ENCODE assay signal across 10 cellular contexts in the genomic region with DNA sequence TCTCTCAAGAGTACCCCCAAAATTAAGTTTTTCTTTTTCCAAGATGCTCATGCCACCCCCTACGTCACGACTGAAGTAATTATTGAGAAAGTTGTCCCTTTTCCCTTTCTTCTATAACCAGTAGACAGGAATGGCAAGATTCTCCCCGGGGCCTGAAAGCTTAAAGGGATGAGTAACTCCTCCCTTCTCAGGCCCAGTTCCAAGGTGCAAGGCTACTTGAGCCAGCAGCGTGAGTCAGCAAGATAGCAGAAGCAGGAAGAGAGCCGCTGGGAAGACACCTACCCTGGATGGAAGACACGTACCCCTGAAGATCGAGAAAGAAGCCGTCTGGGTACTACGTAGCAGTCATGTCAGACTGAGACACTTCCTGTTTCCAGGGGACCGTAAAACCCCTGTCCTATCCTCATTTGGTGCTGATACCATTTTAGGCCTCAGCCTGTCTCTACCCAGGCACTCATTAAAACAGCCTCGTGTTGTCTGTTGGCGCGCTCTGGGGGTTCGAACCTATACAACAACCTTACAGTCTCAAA.
A peak's percentile ranks its signal among the peaks of the same experiment; 100 is the strongest.
DNase-seq lines count a peak whose midpoint lies in the region; FAIRE-seq and TF ChIP-seq lines count a peak whose summit lies in the region.
"Had no signal": no experiment of that assay in that cellular context is flagged by ENCODE, and none has a peak within 500 bp of the region (broad histone marks: within the 10 kb centered on the region; RNA-seq: fewer than 3 reads in every experiment).

No MANE protein-coding gene starts in this region.

- H3K4me3 Mint-ChIP-seq in MCF 10A (ENCODE audit: unreplicated experiment): peak overlapping the region; percentile 26
- H3K4me3 Mint-ChIP-seq: activated CD4-positive, alpha-beta T cell treated with anti-CD3 and anti-CD28 coated beads, Interleukin-2, amount 10 ng/mL, durations not matched to agents 7 days and 5 days had no signal

- peaks cover 11% of the 10 kb centered on the region for H3K4me1 ChIP-seq in keratinocyte (ENCODE audit: control insufficient read depth, extremely low read depth, insufficient read depth, low read length)
- H3K4me1 ChIP-seq in ascending aorta: no peaks in the 10 kb centered on the region

- H3K27ac Mint-ChIP-seq in MCF 10A (ENCODE audit: low read depth, unreplicated experiment): peak overlapping the region; percentile 80
- H3K27ac Mint-ChIP-seq: activated CD4-positive, alpha-beta T cell treated with anti-CD3 and anti-CD28 coated beads, Interleukin-2, amount 10 ng/mL, durations not matched to agents 7 days and 5 days had no signal

- H3K4me3 ChIP-seq in keratinocyte (ENCODE audit: control insufficient read depth in 2 of 3, extremely low read depth in 1 of 3, insufficient read depth in 2 of 3, low read depth in 1 of 3, low read length in 3 of 3): no peak overlapping the region
- no peak overlapping the region for H3K4me3 ChIP-seq in ascending aorta

- H3K9ac ChIP-seq in keratinocyte (ENCODE audit: control insufficient read depth, extremely low read depth, insufficient read depth, low read length): no peak overlapping the region

- CTCF ChIA-PET in MCF 10A (lab: Yijun Ruan, JAX): interaction anchor here (0.6 to 0.7 kb wide), 2 partner anchors 113 to 407 kb away, joined by 3 read pairs; no protein-coding TSS in a partner anchor

- no peaks in the 10 kb centered on the region for H4K20me1 ChIP-seq in keratinocyte (ENCODE audit: control insufficient read depth, extremely low read depth, insufficient read depth, low read length)

- POLR2A ChIA-PET in MCF 10A (lab: Yijun Ruan, JAX): interaction anchor here (0.6 to 1.8 kb wide), 2 partner anchors 9 to 791 kb away, joined by 3 to 9 read pairs; no protein-coding TSS in a partner anchor

- DNase-seq in HT-29 (ENCODE audit: low spot score) (peak; percentile 28), MCF 10A (ENCODE audit: unreplicated experiment) (peak; percentile 93), keratinocyte (ENCODE audit: low read depth, low spot score) (peak; percentile 15), urothelium cell line (ENCODE audit: low spot score) (peak; percentile 17), SK-N-DZ (ENCODE audit: low spot score) (no peak), ascending aorta (ENCODE audit: low spot score in 2 of 2) (no peak)
- DNase-seq in activated CD4-positive, CD25-positive, alpha-beta regulatory T cell treated with anti-CD3 and anti-CD28 coated beads, Interleukin-2, amount 50 U/mL, for 72 hours: no peak
- DNase-seq: activated CD4-positive, alpha-beta T cell treated with anti-CD3 and anti-CD28 coated beads, Interleukin-2, amount 10 ng/mL, durations not matched to agents 7 days and 5 days; NCI-H1105 treated with DMSO at 0.1 percent for 48 hours had no signal

- peaks cover 8% of the 10 kb centered on the region for H3K4me1 Mint-ChIP-seq in MCF 10A (ENCODE audit: insufficient read depth, unreplicated experiment)

- intact Hi-C loops in MCF 10A (cut with micrococcal nuclease) (no loop called here), ascending aorta (cut with DNase I) (no loop called here)

- no peaks in the 10 kb centered on the region for H3K9me1 ChIP-seq in keratinocyte (ENCODE audit: control insufficient read depth, extremely low read depth, insufficient read depth, low read length)

- peaks cover 5% of the 10 kb centered on the region for H3K36me3 Mint-ChIP-seq in MCF 10A (ENCODE audit: insufficient read depth, unreplicated experiment)

- H3K27me3 ChIP-seq in keratinocyte (ENCODE audit: control insufficient read depth, extremely low read depth, insufficient read depth, low read length): no peaks in the 10 kb centered on the region
- H3K27me3 ChIP-seq in ascending aorta: no peaks in the 10 kb centered on the region
- H3K27me3 ChIP-seq: neutrophil had no signal

- H2AFZ ChIP-seq in keratinocyte (ENCODE audit: control insufficient read depth, low read length): peak overlapping the region; percentile 92

- no peaks in the 10 kb centered on the region for H3K36me3 ChIP-seq in keratinocyte (ENCODE audit: control insufficient read depth in 2 of 2, extremely low read depth in 1 of 2, insufficient read depth in 2 of 2, low read length in 2 of 2)
- H3K36me3 ChIP-seq in ascending aorta: no peaks in the 10 kb centered on the region
- H3K36me3 ChIP-seq: neutrophil had no signal

- H3K79me2 ChIP-seq in keratinocyte (ENCODE audit: control insufficient read depth, insufficient read depth, low read length): no peaks in the 10 kb centered on the region

- H3K27me3 Mint-ChIP-seq in MCF 10A (ENCODE audit: insufficient read depth, unreplicated experiment): no peaks in the 10 kb centered on the region
- H3K27me3 Mint-ChIP-seq: activated CD4-positive, alpha-beta T cell treated with anti-CD3 and anti-CD28 coated beads, Interleukin-2, amount 10 ng/mL, durations not matched to agents 7 days and 5 days had no signal

- H3K9me3 ChIP-seq in keratinocyte (ENCODE audit: control insufficient read depth, low read depth, low read length): no peaks in the 10 kb centered on the region
- no peaks in the 10 kb centered on the region for H3K9me3 ChIP-seq in ascending aorta
- H3K9me3 ChIP-seq: neutrophil had no signal

- no peak for TF ChIP-seq CTCF in MCF 10A (IDR thresholded peaks at IDR 0.05; ENCODE audit: unreplicated experiment)
- no peak for TF ChIP-seq CTCF in keratinocyte (optimal IDR thresholded peaks at IDR 0.05 in 1 of 3, IDR thresholded peaks at IDR 0.05 in 1 of 3, conservative IDR thresholded peaks at IDR 0.05 in 1 of 3; ENCODE audit: extremely low read depth in 1 of 3, insufficient read depth in 2 of 3, low read length in 3 of 3)
- no peak for TF ChIP-seq CTCF in ascending aorta (IDR thresholded peaks at IDR 0.05)

- peak overlapping the region; percentile 52 for H3K27ac ChIP-seq in keratinocyte (ENCODE audit: control insufficient read depth, insufficient read depth, low read length)
- H3K27ac ChIP-seq in ascending aorta: no peak overlapping the region
- H3K27ac ChIP-seq: neutrophil had no signal

- dilution Hi-C loops in keratinocyte (cut with MboI; ENCODE audit: extremely low pct_ligation_motif_present, low sequenced_read_pairs): no loop called here

- no TSS peak for BruUV-seq in MCF 10A (replicated peaks; lab: Mats Ljungman, UMichigan)

- FAIRE-seq in keratinocyte (lab: Jason Lieb, UNC) (peak; percentile 96), urothelium cell line (lab: Jason Lieb, UNC) (no peak)

- no peaks in the 10 kb centered on the region for H3K9me3 Mint-ChIP-seq in MCF 10A (ENCODE audit: unreplicated experiment)

- peak overlapping the region; percentile 63 for H3K4me2 ChIP-seq in keratinocyte (ENCODE audit: control insufficient read depth, extremely low read depth, insufficient read depth, low read depth, low read length)

Comparison
In these comparisons a context has a peak if more than half of its experiments do, and no peak if none do; other contexts are left out.
1. DNase-seq: peak in HT-29 (single experiment), MCF 10A (single experiment), keratinocyte (single experiment) and urothelium cell line (single experiment); none in SK-N-DZ (single experiment), ascending aorta (0 of 2) and activated CD4-positive, CD25-positive, alpha-beta regulatory T cell treated with anti-CD3 and anti-CD28 coated beads, Interleukin-2, amount 50 U/mL, for 72 hours (single experiment).